8 cellular contexts compared by ENCODE assay signal in genomic region chr15:100131321-100132224, GRCh38.
DNase-seq lines count a peak whose midpoint lies in the region; TF ChIP-seq lines count a peak whose summit lies in the region.

No MANE protein-coding gene starts in this region.

- H3K4me3 Mint-ChIP-seq in endothelial cell (ENCODE audit: unreplicated experiment), result no peak overlapping the region

- TF ChIP-seq CTCF in AG04449 (IDR thresholded peaks at IDR 0.05; ENCODE audit: insufficient read depth, low read length, missing control alignments) (peak; percentile 37), brain microvascular endothelial cell (IDR thresholded peaks at IDR 0.05; ENCODE audit: low read depth, low read length, missing control alignments) (peak; percentile 83), endothelial cell (IDR thresholded peaks at IDR 0.05; ENCODE audit: unreplicated experiment) (no peak)

- CTCF ChIA-PET in AG04449 (lab: Yijun Ruan, JAX), result interaction anchor here (1.2 to 2.1 kb wide), 2 partner anchors 20 to 202 kb away, joined by 4 to 17 read pairs; no protein-coding TSS in a partner anchor

- peaks cover 3% of the 10 kb centered on the region for H3K36me3 Mint-ChIP-seq in endothelial cell (ENCODE audit: low read depth, unreplicated experiment)

- H3K36me3 ChIP-seq in brain microvascular endothelial cell (replicated peaks), result no peaks in the 10 kb centered on the region

- no peak overlapping the region for H3K27ac Mint-ChIP-seq in endothelial cell (ENCODE audit: unreplicated experiment)

- H3K9me3 Mint-ChIP-seq in endothelial cell (ENCODE audit: unreplicated experiment), result no peaks in the 10 kb centered on the region

- peaks cover 2% of the 10 kb centered on the region for H3K27me3 Mint-ChIP-seq in endothelial cell (ENCODE audit: unreplicated experiment)

- H3K27ac ChIP-seq in brain microvascular endothelial cell, result no peak overlapping the region

- no peaks in the 10 kb centered on the region for H3K4me1 Mint-ChIP-seq in endothelial cell (ENCODE audit: unreplicated experiment)

- POLR2A ChIA-PET in AG04449 (lab: Yijun Ruan, JAX), result interaction anchor here (0.9 kb wide), 1 partner anchor 18 kb away, joined by 3 read pairs; no protein-coding TSS in a partner anchor

- H3K4me3 ChIP-seq in AG04449 (ENCODE audit: low read depth, low read length), result peak overlapping the region; percentile 33
- peak overlapping the region; percentile 45 for H3K4me3 ChIP-seq in brain microvascular endothelial cell (ENCODE audit: low read depth, low read length)

- H3K27me3 ChIP-seq in brain microvascular endothelial cell (replicated peaks), result no peaks in the 10 kb centered on the region

- in situ Hi-C loops in brain microvascular endothelial cell (cut with HindIII; ENCODE audit: low pct_ligation_motif_present, low sequenced_read_pairs), result no loop called here

- DNase-seq in AG04449 (ENCODE audit: low read depth, low spot score) (no peak), LHCN-M2 (ENCODE audit: low read depth) (peak; percentile 94), brain microvascular endothelial cell (peak; percentile 58), myocyte (ENCODE audit: low read depth) (peak; percentile 97), cortex of kidney (lab: John Stamatoyannopoulos, UW) (no peak), midbrain (lab: John Stamatoyannopoulos, UW) (no peak), Kasumi-1 (lab: John Stamatoyannopoulos, UW) (no peak), endothelial cell (ENCODE audit: low spot score) (no peak)

Comparison
In these comparisons a context has a peak if more than half of its experiments do, and no peak if none do; other contexts are left out.
1. DNase-seq: peak in LHCN-M2 (single experiment), brain microvascular endothelial cell (single experiment) and myocyte (single experiment); none in AG04449 (single experiment), cortex of kidney (single experiment), midbrain (single experiment), Kasumi-1 (0 of 2) and endothelial cell (single experiment).